ENCODE assay signal across 11 cellular contexts in the genomic region with DNA sequence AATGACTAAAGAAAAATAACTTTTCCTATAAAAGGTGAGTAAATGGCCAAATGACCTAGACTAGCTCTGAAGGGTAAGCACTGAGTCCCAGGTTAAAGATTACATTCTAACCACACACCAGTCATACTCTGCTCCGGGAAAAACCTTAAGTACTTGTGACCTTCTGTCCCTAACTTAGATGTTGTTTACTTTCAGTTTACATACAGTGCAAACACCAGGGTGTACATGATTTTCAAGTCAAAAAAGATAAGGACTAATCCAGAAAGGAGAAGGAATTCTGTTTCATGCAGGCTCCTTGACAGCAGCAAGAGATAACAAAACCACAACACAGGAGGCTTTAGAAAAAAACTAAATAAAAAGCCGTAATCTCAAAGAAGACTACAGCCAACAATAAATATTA.
DNase-seq lines count a peak whose midpoint lies in the region; ATAC-seq, FAIRE-seq and TF ChIP-seq lines count a peak whose summit lies in the region.
"Had no signal": no experiment of that assay in that cellular context is flagged by ENCODE, and none has a peak within 500 bp of the region (broad histone marks: within the 10 kb centered on the region; RNA-seq: fewer than 3 reads in every experiment).

No MANE protein-coding gene starts in this region.

- H3K27me3 ChIP-seq in prostate gland (replicated peaks; ENCODE audit: insufficient read depth), result no peaks in the 10 kb centered on the region

- H3K4me3 ChIP-seq in kidney (ENCODE audit: low read length in 2 of 2) (no peak overlapping the region), prostate gland (no peak overlapping the region)

- H3K9ac ChIP-seq in kidney (ENCODE audit: low read length in 2 of 2), result no peak overlapping the region
- H3K9ac ChIP-seq: parathyroid adenoma had no signal

- DNase-seq in kidney (no peak), prostate gland (ENCODE audit: low spot score) (no peak), DMS79 treated with DMSO at 0.1 percent for 48 hours (lab: John Stamatoyannopoulos, UW) (no peak), COLO668 (lab: John Stamatoyannopoulos, UW; ENCODE audit: unreplicated experiment) (no peak)
- DNase-seq in stimulated activated CD4-positive, alpha-beta T cell treated with anti-CD3 and anti-CD28 coated beads, Interleukin-12 subunit alpha, Interleukin-12 subunit beta, amount 100 ng/mL, for 4 hours, result no peak
- DNase-seq: activated CD4-positive, alpha-beta T cell treated with anti-CD3 and anti-CD28 coated beads for 1 hour had no signal

- intact Hi-C loops in kidney (cut with DNase I), result no loop called here
- intact Hi-C loops in prostate gland (cut with DNase I), result no loop called here

- H3K4me1 ChIP-seq in kidney (ENCODE audit: control insufficient read depth in 1 of 2, insufficient read depth in 1 of 2, low read depth in 1 of 2, low read length in 2 of 2), result peaks cover 9 to 37% of the 10 kb centered on the region in 2 donors
- H3K4me1 ChIP-seq in prostate gland (replicated peaks), result no peaks in the 10 kb centered on the region

- TF ChIP-seq CTCF in kidney (IDR thresholded peaks at IDR 0.05; ENCODE audit: borderline replicate concordance, extremely low read depth, insufficient read depth) (no peak), prostate gland (IDR thresholded peaks at IDR 0.05) (no peak)

- FAIRE-seq in kidney (lab: Jason Lieb, UNC), result peak; percentile 87
- FAIRE-seq: endothelial cell of umbilical vein had no signal

- H3K36me3 ChIP-seq in kidney (ENCODE audit: control insufficient read depth in 1 of 2, insufficient read depth in 2 of 2, low read length in 2 of 2) (no peaks in the 10 kb centered on the region), prostate gland (no peaks in the 10 kb centered on the region)

- TF ChIP-seq POLR2A in prostate gland (IDR thresholded peaks at IDR 0.05), result no peak

- whole genome bisulfite sequencing in prostate gland, result 28% methylated on average over 2 of the region's 2 CpGs

- ATAC-seq in GM18502 (IDR thresholded peaks at IDR 0.05; ENCODE audit: poor library complexity, unreplicated experiment) (peak; percentile 65), GM21717 (IDR thresholded peaks at IDR 0.05; ENCODE audit: unreplicated experiment) (peak; percentile 96), HG03565 (IDR thresholded peaks at IDR 0.05; ENCODE audit: unreplicated experiment) (peak; percentile 85)

- H3K27ac ChIP-seq in kidney (ENCODE audit: low read depth in 2 of 2, low read length in 2 of 2) (peak overlapping the region; percentile 68 to 78), prostate gland (no peak overlapping the region)

- H3K9me3 ChIP-seq in kidney (ENCODE audit: control insufficient read depth in 1 of 2, low read length in 2 of 2) (no peaks in the 10 kb centered on the region), prostate gland (no peaks in the 10 kb centered on the region)

Comparison
In these comparisons a context has a peak if more than half of its experiments do, and no peak if none do; other contexts are left out.
1. H3K27ac ChIP-seq: peak in kidney (2 of 2); none in prostate gland (0 of 2).
2. Peak in every context shown above with its lines, with median percentiles within 50 percentile points of each other: ATAC-seq.